Comparison of ENCODE assay signal across 20 cellular contexts in the genomic region with DNA sequence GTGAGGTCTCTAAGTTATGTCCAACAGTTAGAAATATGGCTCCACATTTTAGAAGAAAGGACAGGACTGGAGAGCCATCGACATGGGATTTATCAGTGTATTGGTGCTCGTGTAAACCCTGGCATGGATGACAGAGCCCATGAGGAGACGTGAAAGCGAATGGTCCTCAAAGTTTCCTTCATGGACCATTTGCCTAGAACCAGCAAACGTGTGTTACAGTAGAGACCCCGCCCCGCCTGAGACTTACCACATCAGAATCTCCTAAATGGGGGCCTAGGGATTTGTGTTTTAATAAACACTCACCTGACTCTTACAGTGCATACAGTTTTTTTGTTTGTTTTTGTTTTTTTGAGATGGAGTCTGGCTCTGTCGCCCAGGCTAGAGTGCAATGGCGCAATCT. TPM values are rescaled to one million over a fixed set of nuclear protein-coding genes. Genes with fewer than 3 reads are reported as not detected.
DNase-seq lines count a peak whose midpoint lies in the region; ATAC-seq and TF ChIP-seq lines count a peak whose summit lies in the region.
"Had no signal": no experiment of that assay in that cellular context is flagged by ENCODE, and none has a peak within 500 bp of the region (broad histone marks: within the 10 kb centered on the region; RNA-seq: fewer than 3 reads in every experiment).

No MANE protein-coding gene starts in this region.

- ATAC-seq in stimulated activated naive CD8-positive, alpha-beta T cell treated with anti-CD3 and anti-CD28 coated beads, Interleukin-15, amount 100 ng/mL, for 72 hours = no peak
- ATAC-seq in HG03025 (IDR thresholded peaks at IDR 0.05; ENCODE audit: low FRiP score, unreplicated experiment) = no peak
- ATAC-seq in HG02884 (IDR thresholded peaks at IDR 0.05; ENCODE audit: unreplicated experiment) = no peak
- ATAC-seq: HepG2 had no signal

- DNase-seq in activated T-cell treated with anti-CD3 and anti-CD28 coated beads, Interleukin-2, amount 50 U/mL, for 24 hours = no peak
- no peak for DNase-seq in activated T-cell treated with anti-CD3 and anti-CD28 coated beads, Interleukin-2, amount 50 U/mL, for 1 hour
- no peak for DNase-seq in activated CD4-positive, alpha-beta memory T cell treated with anti-CD3 and anti-CD28 coated beads for 36 hours
- DNase-seq in esophagus muscularis mucosa (ENCODE audit: extremely low spot score) (peak; percentile 57), ecto neural progenitor cell (ENCODE audit: low spot score) (no peak)
- DNase-seq in stimulated activated naive CD8-positive, alpha-beta T cell treated with anti-CD3 and anti-CD28 coated beads, Interleukin-15, amount 100 ng/mL, for 72 hours = no peak
- DNase-seq: ACHN; amygdala; central memory CD4-positive, alpha-beta T cell; COR-L47; endodermal cell; NCI-H2029 treated with DMSO at 0.1 percent for 48 hours; NCI-H510A treated with DMSO at 0.1 percent for 48 hours; stomach; SW 1271 had no signal

- CTCF ChIA-PET in activated CD4-positive, alpha-beta memory T cell treated with anti-CD3 and anti-CD28 coated beads for 36 hours (lab: Charles Lee) = interaction anchor here (0.6 to 16.8 kb wide), 6 partner anchors 7 to 116 kb away, joined by 3 to 573 read pairs (median 46); a partner anchor contains a TSS

- no peaks in the 10 kb centered on the region for H3K36me3 ChIP-seq in esophagus muscularis mucosa
- H3K36me3 ChIP-seq: neural progenitor cell, stomach, WERI-Rb-1 had no signal

- intact Hi-C loops in activated CD4-positive, alpha-beta memory T cell treated with anti-CD3 and anti-CD28 coated beads for 36 hours (cut with micrococcal nuclease) = loop anchor here (5.0 kb wide), 1 partner anchor 595 kb away; a partner anchor contains a TSS
- intact Hi-C loops in esophagus muscularis mucosa (cut with DNase I) = no loop called here

- no peaks in the 10 kb centered on the region for H3K27me3 Mint-ChIP-seq in activated T-cell treated with anti-CD3 and anti-CD28 coated beads, Interleukin-2, amount 50 U/mL, for 24 hours
- H3K27me3 Mint-ChIP-seq in activated CD4-positive, alpha-beta memory T cell treated with anti-CD3 and anti-CD28 coated beads for 36 hours = no peaks in the 10 kb centered on the region
- no peaks in the 10 kb centered on the region for H3K27me3 Mint-ChIP-seq in stimulated activated naive CD8-positive, alpha-beta T cell treated with anti-CD3 and anti-CD28 coated beads, Interleukin-15, amount 100 ng/mL, for 72 hours

- no peaks in the 10 kb centered on the region for H3K9me3 Mint-ChIP-seq in activated T-cell treated with anti-CD3 and anti-CD28 coated beads, Interleukin-2, amount 50 U/mL, for 24 hours
- no peaks in the 10 kb centered on the region for H3K9me3 Mint-ChIP-seq in activated CD4-positive, alpha-beta memory T cell treated with anti-CD3 and anti-CD28 coated beads for 36 hours
- no peaks in the 10 kb centered on the region for H3K9me3 Mint-ChIP-seq in stimulated activated naive CD8-positive, alpha-beta T cell treated with anti-CD3 and anti-CD28 coated beads, Interleukin-15, amount 100 ng/mL, for 72 hours
- H3K9me3 Mint-ChIP-seq: endodermal cell had no signal

- H3K4me3 Mint-ChIP-seq in activated T-cell treated with anti-CD3 and anti-CD28 coated beads, Interleukin-2, amount 50 U/mL, for 24 hours = peak overlapping the region; percentile 70
- H3K4me3 Mint-ChIP-seq in activated CD4-positive, alpha-beta memory T cell treated with anti-CD3 and anti-CD28 coated beads for 36 hours = peak overlapping the region; percentile 63
- peak overlapping the region; percentile 80 to 92 for H3K4me3 Mint-ChIP-seq in stimulated activated naive CD8-positive, alpha-beta T cell treated with anti-CD3 and anti-CD28 coated beads, Interleukin-15, amount 100 ng/mL, for 72 hours
- H3K4me3 Mint-ChIP-seq: endodermal cell, neural progenitor cell had no signal

- no peak for TF ChIP-seq EP300 in esophagus muscularis mucosa (IDR thresholded peaks at IDR 0.05)

- TF ChIP-seq POLR2A in esophagus muscularis mucosa (IDR thresholded peaks at IDR 0.05; ENCODE audit: low read depth) = no peak

- POLR2A ChIA-PET in activated CD4-positive, alpha-beta memory T cell treated with anti-CD3 and anti-CD28 coated beads for 36 hours (lab: Charles Lee) = interaction anchor here (7.6 to 15.5 kb wide), 2 partner anchors 9 to 28 kb away, joined by 53 to 302 read pairs; a partner anchor contains a TSS

- H3K4me1 Mint-ChIP-seq in activated T-cell treated with anti-CD3 and anti-CD28 coated beads, Interleukin-2, amount 50 U/mL, for 24 hours (ENCODE audit: low read depth) = peaks cover 97% of the 10 kb centered on the region
- H3K4me1 Mint-ChIP-seq in activated CD4-positive, alpha-beta memory T cell treated with anti-CD3 and anti-CD28 coated beads for 36 hours (ENCODE audit: low read depth) = peaks cover 94% of the 10 kb centered on the region
- peaks cover 97% of the 10 kb centered on the region for H3K4me1 Mint-ChIP-seq in stimulated activated naive CD8-positive, alpha-beta T cell treated with anti-CD3 and anti-CD28 coated beads, Interleukin-15, amount 100 ng/mL, for 72 hours

- no peak overlapping the region for H3K27ac ChIP-seq in esophagus muscularis mucosa (replicated peaks in 1 of 4)
- H3K27ac ChIP-seq: neural progenitor cell had no signal

- no peak for TF ChIP-seq CTCF in esophagus muscularis mucosa (IDR thresholded peaks at IDR 0.05)

- H3K36me3 Mint-ChIP-seq in activated T-cell treated with anti-CD3 and anti-CD28 coated beads, Interleukin-2, amount 50 U/mL, for 24 hours (ENCODE audit: low read depth) = peaks cover 67% of the 10 kb centered on the region
- peaks cover 19% of the 10 kb centered on the region for H3K36me3 Mint-ChIP-seq in activated CD4-positive, alpha-beta memory T cell treated with anti-CD3 and anti-CD28 coated beads for 36 hours
- H3K36me3 Mint-ChIP-seq: neural progenitor cell had no signal

- no peak overlapping the region for H3K4me3 ChIP-seq in esophagus muscularis mucosa
- H3K4me3 ChIP-seq: neural progenitor cell, stomach had no signal

- H3K27me3 ChIP-seq in esophagus muscularis mucosa = no peaks in the 10 kb centered on the region
- H3K27me3 ChIP-seq: neural progenitor cell, stomach had no signal

- peaks cover 13 to 35% (median 33%) of the 10 kb centered on the region in 4 donors for H3K4me1 ChIP-seq in esophagus muscularis mucosa

- H3K27ac Mint-ChIP-seq in activated T-cell treated with anti-CD3 and anti-CD28 coated beads, Interleukin-2, amount 50 U/mL, for 24 hours = peak overlapping the region; percentile 98
- H3K27ac Mint-ChIP-seq in activated CD4-positive, alpha-beta memory T cell treated with anti-CD3 and anti-CD28 coated beads for 36 hours = peak overlapping the region; percentile 90
- peak overlapping the region; percentile 3 to 42 for H3K27ac Mint-ChIP-seq in stimulated activated naive CD8-positive, alpha-beta T cell treated with anti-CD3 and anti-CD28 coated beads, Interleukin-15, amount 100 ng/mL, for 72 hours
- H3K27ac Mint-ChIP-seq: endodermal cell, neural progenitor cell had no signal

- no peaks in the 10 kb centered on the region for H3K9me3 ChIP-seq in esophagus muscularis mucosa
- H3K9me3 ChIP-seq: stomach had no signal

- 100% methylated on average over 9 of the region's 9 CpGs for WGBS in esophagus muscularis mucosa

RNA-seq across cellular contexts. Expression of a gene that starts 12.2 kb away (rescaled TPM):
- total RNA-seq in activated CD4-positive, alpha-beta memory T cell treated with anti-CD3 and anti-CD28 coated beads for 36 hours = 100 to 1,000 TPM; 174 to 180 TPM
- 10 to 100 TPM; 27.0 to 43.9 (median 37.3) TPM for total RNA-seq in esophagus muscularis mucosa

Comparison
In these comparisons a context has a peak if more than half of its experiments do, and no peak if none do; other contexts are left out.
1. H3K27ac Mint-ChIP-seq: peak in every context shown above with its lines; median percentile 98 in activated T-cell treated with anti-CD3 and anti-CD28 coated beads, Interleukin-2, amount 50 U/mL, for 24 hours; 90 in activated CD4-positive, alpha-beta memory T cell treated with anti-CD3 and anti-CD28 coated beads for 36 hours; 22 in stimulated activated naive CD8-positive, alpha-beta T cell treated with anti-CD3 and anti-CD28 coated beads, Interleukin-15, amount 100 ng/mL, for 72 hours.